12 cellular contexts compared by ENCODE assay signal in the genomic region with DNA sequence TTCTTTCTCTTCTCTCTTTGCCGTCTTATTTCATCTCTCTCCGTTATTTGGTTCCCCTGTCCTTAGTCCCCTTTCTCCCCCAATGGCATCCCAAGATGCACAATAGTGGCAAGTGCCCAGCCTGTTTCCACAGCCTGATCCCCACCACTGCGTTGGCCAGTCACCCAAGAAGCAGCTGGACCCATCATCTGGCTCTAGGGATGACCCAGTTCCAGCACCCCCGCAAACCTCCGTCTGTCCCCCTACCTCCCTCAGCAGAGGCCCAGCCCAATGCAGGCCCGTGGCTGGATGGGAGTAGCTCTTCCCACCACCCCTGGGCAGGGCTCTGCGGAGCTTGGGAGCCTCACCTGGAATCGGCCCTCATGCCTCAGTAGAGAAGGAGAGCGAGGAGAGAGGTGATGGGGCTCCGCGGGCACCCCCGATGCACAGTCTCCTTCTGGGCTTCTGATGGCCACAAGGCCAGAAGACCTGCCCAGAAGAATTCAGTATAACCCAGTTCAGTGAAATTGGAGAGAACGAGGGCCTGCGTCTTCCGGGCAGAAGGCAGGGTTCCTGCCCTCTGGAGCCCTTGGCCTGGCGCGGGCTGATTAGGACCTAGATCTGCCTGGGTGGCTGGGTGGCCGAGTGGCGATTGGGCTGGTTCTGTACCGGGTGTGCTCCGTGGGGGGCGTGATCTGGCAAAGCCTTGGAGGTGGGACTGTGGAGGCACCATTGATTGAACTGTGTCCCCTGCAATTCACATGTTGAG. TPM values are rescaled to one million over a fixed set of nuclear protein-coding genes. Genes with fewer than 3 reads are reported as not detected.
DNase-seq lines count a peak whose midpoint lies in the region; ATAC-seq and TF ChIP-seq lines count a peak whose summit lies in the region.
"Had no signal": no experiment of that assay in that cellular context is flagged by ENCODE, and none has a peak within 500 bp of the region (broad histone marks: within the 10 kb centered on the region; RNA-seq: fewer than 3 reads in every experiment).

No MANE protein-coding gene starts in this region.

- no peaks in the 10 kb centered on the region for H3K27me3 Mint-ChIP-seq in natural killer cell treated with Interleukin-12 subunit alpha and Interleukin-12 subunit beta and Interleukin-15 and Interleukin-18, amount 100 ng/mL, for 72 hours
- H3K27me3 Mint-ChIP-seq in natural killer cell (ENCODE audit: low read depth in 2 of 2): no peaks in the 10 kb centered on the region
- H3K27me3 Mint-ChIP-seq in chondrocyte (ENCODE audit: low read depth): no peaks in the 10 kb centered on the region
- H3K27me3 Mint-ChIP-seq: CD4-positive, CD25-positive, alpha-beta regulatory T cell; IgD-negative memory B cell had no signal

- H3K4me3 ChIP-seq in osteoblast (ENCODE audit: insufficient read depth, low read length): no peak overlapping the region
- H3K4me3 ChIP-seq: BLaER1 treated with 17β-estradiol and CSF1 and Interleukin-3, amounts not matched to agents 10 nM and 100 nM had no signal

- no peak overlapping the region for H2AFZ ChIP-seq in osteoblast (ENCODE audit: low read length)

- no peaks in the 10 kb centered on the region for H4K20me1 ChIP-seq in osteoblast (ENCODE audit: insufficient read depth, low read length)

- H3K27me3 ChIP-seq in osteoblast (ENCODE audit: insufficient read depth, low read length): no peaks in the 10 kb centered on the region
- H3K27me3 ChIP-seq: BLaER1 treated with 17β-estradiol and CSF1 and Interleukin-3, amounts not matched to agents 10 nM and 100 nM had no signal

- no peak for DNase-seq in natural killer cell treated with Interleukin-12 subunit alpha and Interleukin-12 subunit beta and Interleukin-15 and Interleukin-18, amount 100 ng/mL, for 72 hours (ENCODE audit: low spot score)
- DNase-seq in natural killer cell (no peak), chondrocyte (ENCODE audit: low spot score) (peak; percentile 84), osteoblast (ENCODE audit: insufficient read length, low spot score, missing footprints) (peak; percentile 58), NCI-H1105 (lab: John Stamatoyannopoulos, UW) (no peak), NCI-H1694 treated with DMSO at 0.1 percent for 48 hours (lab: John Stamatoyannopoulos, UW) (no peak)
- DNase-seq in effector CD8-positive, alpha-beta T cell (lab: John Stamatoyannopoulos, UW): no peak
- DNase-seq: ACHN; CD4-positive, CD25-positive, alpha-beta regulatory T cell; DMS 273 treated with DMSO at 0.1 percent for 48 hours had no signal

- no peak overlapping the region for H3K27ac Mint-ChIP-seq in natural killer cell treated with Interleukin-12 subunit alpha and Interleukin-12 subunit beta and Interleukin-15 and Interleukin-18, amount 100 ng/mL, for 72 hours
- no peak overlapping the region for H3K27ac Mint-ChIP-seq in natural killer cell
- H3K27ac Mint-ChIP-seq in chondrocyte (ENCODE audit: unreplicated experiment): no peak overlapping the region
- H3K27ac Mint-ChIP-seq: CD4-positive, CD25-positive, alpha-beta regulatory T cell had no signal

- intact Hi-C loops in natural killer cell (cut with micrococcal nuclease): no loop called here

- peaks cover 23% of the 10 kb centered on the region for H3K4me1 ChIP-seq in osteoblast (ENCODE audit: insufficient read depth, low read length)
- H3K4me1 ChIP-seq: BLaER1 treated with 17β-estradiol and CSF1 and Interleukin-3, amounts not matched to agents 10 nM and 100 nM had no signal

- H3K4me1 Mint-ChIP-seq in natural killer cell treated with Interleukin-12 subunit alpha and Interleukin-12 subunit beta and Interleukin-15 and Interleukin-18, amount 100 ng/mL, for 72 hours (ENCODE audit: low read depth in 2 of 2): no peaks in the 10 kb centered on the region
- H3K4me1 Mint-ChIP-seq in natural killer cell (peaks cover 0 to 4% of the 10 kb centered on the region in 2 donors), chondrocyte (ENCODE audit: low read depth) (peaks cover 15% of the 10 kb centered on the region)
- H3K4me1 Mint-ChIP-seq: CD4-positive, CD25-positive, alpha-beta regulatory T cell had no signal

- H3K36me3 ChIP-seq in osteoblast (ENCODE audit: insufficient read depth, low read length): no peaks in the 10 kb centered on the region

- no peak overlapping the region for H3K4me3 Mint-ChIP-seq in natural killer cell treated with Interleukin-12 subunit alpha and Interleukin-12 subunit beta and Interleukin-15 and Interleukin-18, amount 100 ng/mL, for 72 hours
- H3K4me3 Mint-ChIP-seq in natural killer cell: no peak overlapping the region
- H3K4me3 Mint-ChIP-seq in chondrocyte (ENCODE audit: unreplicated experiment): no peak overlapping the region
- H3K4me3 Mint-ChIP-seq: CD4-positive, CD25-positive, alpha-beta regulatory T cell; IgD-negative memory B cell had no signal

- H3K79me2 ChIP-seq in osteoblast (ENCODE audit: insufficient read depth, low read length): no peaks in the 10 kb centered on the region

- no peak overlapping the region for H3K4me2 ChIP-seq in osteoblast (ENCODE audit: insufficient read depth, low read length)
- H3K4me2 ChIP-seq: BLaER1 treated with 17β-estradiol and CSF1 and Interleukin-3, amounts not matched to agents 10 nM and 100 nM had no signal

- no peaks in the 10 kb centered on the region for H3K9me3 Mint-ChIP-seq in natural killer cell treated with Interleukin-12 subunit alpha and Interleukin-12 subunit beta and Interleukin-15 and Interleukin-18, amount 100 ng/mL, for 72 hours
- H3K9me3 Mint-ChIP-seq in natural killer cell: no peaks in the 10 kb centered on the region
- no peaks in the 10 kb centered on the region for H3K9me3 Mint-ChIP-seq in chondrocyte (ENCODE audit: low read depth)
- H3K9me3 Mint-ChIP-seq: IgD-negative memory B cell had no signal

- no peak for TF ChIP-seq CTCF in natural killer cell (IDR thresholded peaks at IDR 0.05)
- TF ChIP-seq CTCF in chondrocyte (IDR thresholded peaks at IDR 0.05): no peak
- TF ChIP-seq CTCF in osteoblast (IDR thresholded peaks at IDR 0.05; ENCODE audit: extremely low read depth, low read depth, low read length): no peak

- H3K27ac ChIP-seq in osteoblast (ENCODE audit: low read depth, low read length): no peak overlapping the region
- H3K27ac ChIP-seq: BLaER1 treated with 17β-estradiol and CSF1 and Interleukin-3, amounts not matched to agents 10 nM and 100 nM had no signal

- no peaks in the 10 kb centered on the region for H3K9me3 ChIP-seq in osteoblast (ENCODE audit: low read depth, low read length)
- H3K9me3 ChIP-seq: BLaER1 treated with 17β-estradiol and CSF1 and Interleukin-3, amounts not matched to agents 10 nM and 100 nM had no signal

- H3K36me3 Mint-ChIP-seq in natural killer cell treated with Interleukin-12 subunit alpha and Interleukin-12 subunit beta and Interleukin-15 and Interleukin-18, amount 100 ng/mL, for 72 hours: no peaks in the 10 kb centered on the region
- H3K36me3 Mint-ChIP-seq in natural killer cell: no peaks in the 10 kb centered on the region
- H3K36me3 Mint-ChIP-seq in chondrocyte (ENCODE audit: low read depth): peaks cover 2% of the 10 kb centered on the region
- H3K36me3 Mint-ChIP-seq: CD4-positive, CD25-positive, alpha-beta regulatory T cell; IgD-negative memory B cell had no signal

- ATAC-seq in natural killer cell treated with Interleukin-12 subunit alpha and Interleukin-12 subunit beta and Interleukin-15 and Interleukin-18, amount 100 ng/mL, for 72 hours: peak; percentile 29 to 58
- no peak for ATAC-seq in natural killer cell

RNA-seq across cellular contexts. Expression of a gene that starts 50.9 kb away (rescaled TPM):
- 100 to 1,000 TPM; 375 to 624 TPM for total RNA-seq in natural killer cell treated with Interleukin-12 subunit alpha and Interleukin-12 subunit beta and Interleukin-15 and Interleukin-18, amount 100 ng/mL, for 72 hours
- total RNA-seq in natural killer cell: 10 to 100 TPM; 16.1 to 22.1 (median 18.5) TPM
- 25.7 to 48.3 TPM (median 26.0 TPM) in 3 replicates for total RNA-seq in chondrocyte
- total RNA-seq in osteoblast: 4.3 and 7.4 TPM in 2 replicates

Comparison
In these comparisons a context has a peak if more than half of its experiments do, and no peak if none do; other contexts are left out.
1. ATAC-seq: peak in natural killer cell treated with Interleukin-12 subunit alpha and Interleukin-12 subunit beta and Interleukin-15 and Interleukin-18, amount 100 ng/mL, for 72 hours (2 of 2); none in natural killer cell (0 of 3).
2. DNase-seq: peak in chondrocyte (single experiment) and osteoblast (single experiment); none in natural killer cell treated with Interleukin-12 subunit alpha and Interleukin-12 subunit beta and Interleukin-15 and Interleukin-18, amount 100 ng/mL, for 72 hours (single experiment), natural killer cell (single experiment), effector CD8-positive, alpha-beta T cell (single experiment), NCI-H1105 (single experiment) and NCI-H1694 treated with DMSO at 0.1 percent for 48 hours (single experiment).